Comparison of ENCODE assay signal across 15 cellular contexts in the genomic region with DNA sequence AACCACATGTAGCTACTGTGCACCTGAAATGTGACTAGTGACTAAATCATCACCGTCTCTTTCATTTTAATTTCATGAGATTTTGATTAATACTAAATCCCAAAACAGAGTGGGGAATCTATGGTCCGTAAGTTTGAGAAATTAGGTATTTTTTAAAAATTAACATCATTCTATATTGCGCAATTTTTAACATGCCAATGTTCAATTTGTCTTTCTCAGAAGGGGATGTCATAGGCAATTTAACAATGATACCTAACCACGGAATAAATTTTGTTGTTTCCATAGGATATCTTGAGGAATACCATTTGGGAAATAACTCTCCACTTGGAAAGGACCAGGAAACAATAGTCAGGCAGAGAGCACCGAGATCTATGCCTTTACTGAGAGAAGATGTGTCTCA.
DNase-seq lines count a peak whose midpoint lies in the region; ATAC-seq, FAIRE-seq and TF ChIP-seq lines count a peak whose summit lies in the region.
"Had no signal": no experiment of that assay in that cellular context is flagged by ENCODE, and none has a peak within 500 bp of the region (broad histone marks: within the 10 kb centered on the region; RNA-seq: fewer than 3 reads in every experiment).

No MANE protein-coding gene starts in this region.

- H3K4me1 ChIP-seq in breast epithelium (no peaks in the 10 kb centered on the region), RWPE2 (ENCODE audit: insufficient read depth, poor library complexity, severe bottlenecking) (peaks cover 35% of the 10 kb centered on the region), H1 (replicated peaks in 1 of 4; ENCODE audit: control insufficient read depth in 3 of 4, insufficient read depth in 4 of 4, low read length in 3 of 4) (peaks cover 0 to 3% (median 1%) of the 10 kb centered on the region in 4 experiments; a peak in 2 of 7 replicates), foreskin keratinocyte (peaks cover 19% of the 10 kb centered on the region)
- H3K4me1 ChIP-seq: BLaER1 had no signal

- H3K9ac ChIP-seq in H1 (replicated peaks in 1 of 4; ENCODE audit: extremely low read depth in 1 of 4, low read depth in 3 of 4, low read length in 3 of 4), result no peak overlapping the region
- H3K9ac ChIP-seq: BLaER1 had no signal

- no peak overlapping the region for H2AFZ ChIP-seq in H1 (ENCODE audit: low read length)

- no peak overlapping the region for H3K23ac ChIP-seq in H1 (ENCODE audit: insufficient read length)

- H2BK20ac ChIP-seq in H1 (ENCODE audit: low read length), result no peak overlapping the region

- H2BK12ac ChIP-seq in H1 (ENCODE audit: low read depth, low read length), result no peak overlapping the region

- no peaks in the 10 kb centered on the region for H3K36me3 Mint-ChIP-seq in MCF 10A (ENCODE audit: insufficient read depth, unreplicated experiment)
- H3K36me3 Mint-ChIP-seq: CD14-positive monocyte; CD4-positive, alpha-beta memory T cell had no signal

- CTCF ChIA-PET in MCF 10A (lab: Yijun Ruan, JAX), result interaction anchor here (0.6 to 3.1 kb wide), 4 partner anchors 14 to 258 kb away, joined by 3 to 10 read pairs (median 3); no protein-coding TSS in a partner anchor
- CTCF ChIA-PET in H1 (lab: Charles Lee; ENCODE audit: partially characterized antibody), result interaction anchor here (0.6 kb wide), 1 partner anchor 14 kb away, joined by 5 read pairs; no protein-coding TSS in a partner anchor

- no peak for TF ChIP-seq EP300 in H1 (IDR thresholded peaks at IDR 0.05; ENCODE audit: borderline replicate concordance in 1 of 2, low read depth in 2 of 2, low read length in 2 of 2)

- no peaks in the 10 kb centered on the region for H3K9me3 ChIP-seq in breast epithelium
- H3K9me3 ChIP-seq in RWPE2 (ENCODE audit: severe bottlenecking), result no peaks in the 10 kb centered on the region
- no peaks in the 10 kb centered on the region for H3K9me3 ChIP-seq in H1 (ENCODE audit: insufficient read depth in 2 of 2, low read depth in 1 of 2, low read length in 1 of 2)
- H3K9me3 ChIP-seq: BLaER1 had no signal

- H3K56ac ChIP-seq in H1 (replicated peaks; ENCODE audit: insufficient read length, low read depth, low read length), result no peak overlapping the region

- no peaks in the 10 kb centered on the region for H3K79me2 ChIP-seq in H1 (ENCODE audit: control insufficient read depth in 1 of 2, insufficient read depth in 2 of 2, low read length in 2 of 2)

- TF ChIP-seq CTCF in MCF 10A (IDR thresholded peaks at IDR 0.05; ENCODE audit: unreplicated experiment), result no peak
- no peak for TF ChIP-seq CTCF in breast epithelium (IDR thresholded peaks at IDR 0.05)
- no peak for TF ChIP-seq CTCF in RWPE2 (IDR thresholded peaks at IDR 0.05; ENCODE audit: poor library complexity, severe bottlenecking)
- TF ChIP-seq CTCF in H1 (IDR thresholded peaks at IDR 0.05; ENCODE audit: control extremely low read depth in 1 of 3, insufficient read depth in 1 of 3, low read depth in 1 of 3, low read length in 3 of 3), result no peak
- TF ChIP-seq CTCF in foreskin keratinocyte (conservative IDR thresholded peaks at IDR 0.05), result no peak

- H3K4me2 ChIP-seq in H1 (ENCODE audit: insufficient read depth in 1 of 2, low read depth in 2 of 2, low read length in 2 of 2), result no peak overlapping the region
- H3K4me2 ChIP-seq: BLaER1 had no signal

- ATAC-seq in RWPE2 (ENCODE audit: low read depth) (no peak), foreskin keratinocyte (no peak)

- WGBS in H1 (ENCODE audit: extremely low coverage in 1 of 2, insufficient coverage in 1 of 2, insufficient read length in 1 of 2, insufficient replicate concordance in 2 of 2, low coverage in 1 of 2, low lambda C conversion rate in 2 of 2, missing lambda C conversion rate in 1 of 2), 2 experiments, result 91% methylated on average over 5 of the region's 5 CpGs; no CpG with 5 or more reads in 1 of the 2 experiments

- TF ChIP-seq POLR2A in breast epithelium (IDR thresholded peaks at IDR 0.05), result no peak
- no peak for TF ChIP-seq POLR2A in H1 (IDR thresholded peaks at IDR 0.05; ENCODE audit: control extremely low read depth in 1 of 2, low read depth in 2 of 2, low read length in 2 of 2)

- H3K36me3 ChIP-seq in breast epithelium (no peaks in the 10 kb centered on the region), RWPE2 (ENCODE audit: low read depth) (no peaks in the 10 kb centered on the region), H1 (ENCODE audit: control insufficient read depth in 2 of 4, insufficient read depth in 4 of 4, low read length in 3 of 4) (no peaks in the 10 kb centered on the region)
- H3K36me3 ChIP-seq: BLaER1 had no signal

- H3K4me1 Mint-ChIP-seq in MCF 10A (ENCODE audit: insufficient read depth, unreplicated experiment), result peaks cover 25% of the 10 kb centered on the region
- H3K4me1 Mint-ChIP-seq: CD4-positive, alpha-beta memory T cell had no signal

- H4K91ac ChIP-seq in H1 (replicated peaks; ENCODE audit: insufficient read length, low read length), result no peak overlapping the region

- H3K4me3 ChIP-seq in breast epithelium, result no peak overlapping the region
- no peak overlapping the region for H3K4me3 ChIP-seq in RWPE2 (ENCODE audit: severe bottlenecking)
- H3K4me3 ChIP-seq in H1 (ENCODE audit: extremely low read depth in 1 of 4, insufficient read depth in 2 of 4, low read depth in 3 of 4, low read length in 4 of 4), result no peak overlapping the region
- H3K4me3 ChIP-seq: BLaER1 had no signal

- no peak overlapping the region for H2BK120ac ChIP-seq in H1 (replicated peaks; ENCODE audit: low read depth, low read length)

- H2BK15ac ChIP-seq in H1 (ENCODE audit: low read length), result no peak overlapping the region

- no peak for FAIRE-seq in H1 (lab: Jason Lieb, UNC)

- H3K27ac ChIP-seq in breast epithelium (no peak overlapping the region), RWPE2 (ENCODE audit: poor library complexity, severe bottlenecking) (peak overlapping the region; percentile 93), H1 (ENCODE audit: low read depth, low read length) (no peak overlapping the region), foreskin keratinocyte (no peak overlapping the region)
- H3K27ac ChIP-seq: 22Rv1, BLaER1 had no signal

- H4K8ac ChIP-seq in H1 (ENCODE audit: extremely low read depth, insufficient read depth, low read length), result no peak overlapping the region

- H2BK5ac ChIP-seq in H1 (ENCODE audit: low read depth, low read length), result no peak overlapping the region

- H3K23me2 ChIP-seq in H1 (ENCODE audit: low read depth, low read length), result no peaks in the 10 kb centered on the region

- H3K79me1 ChIP-seq in H1 (ENCODE audit: low read depth, low read length), result no peaks in the 10 kb centered on the region

- no peaks in the 10 kb centered on the region for H3K27me3 Mint-ChIP-seq in MCF 10A (ENCODE audit: insufficient read depth, unreplicated experiment)

- peak overlapping the region; percentile 50 for H3K27ac Mint-ChIP-seq in MCF 10A (ENCODE audit: low read depth, unreplicated experiment)
- H3K27ac Mint-ChIP-seq: CD14-positive monocyte; CD4-positive, alpha-beta memory T cell; H9 had no signal

- POLR2A ChIA-PET in MCF 10A (lab: Yijun Ruan, JAX) (interaction anchor here (1.0 to 5.7 kb wide), 3 partner anchors 9 to 175 kb away, joined by 3 to 37 read pairs (median 6); no protein-coding TSS in a partner anchor), H1 (lab: Charles Lee; ENCODE audit: partially characterized antibody) (no interaction called here)

- H3K4me3 Mint-ChIP-seq in MCF 10A (ENCODE audit: unreplicated experiment), result no peak overlapping the region
- H3K4me3 Mint-ChIP-seq: CD14-positive monocyte; CD4-positive, alpha-beta memory T cell; H9 had no signal

- BruUV-seq in MCF 10A (replicated peaks; lab: Mats Ljungman, UMichigan), result no TSS peak

- no peak overlapping the region for H3K4ac ChIP-seq in H1 (replicated peaks; ENCODE audit: insufficient read length, low read depth, low read length)

- no peak overlapping the region for H4K5ac ChIP-seq in H1 (ENCODE audit: insufficient read length, low read depth, low read length)

- no peaks in the 10 kb centered on the region for H3K9me3 Mint-ChIP-seq in MCF 10A (ENCODE audit: unreplicated experiment)
- H3K9me3 Mint-ChIP-seq: CD14-positive monocyte; CD4-positive, alpha-beta memory T cell; H9 had no signal

- no peaks in the 10 kb centered on the region for H4K20me1 ChIP-seq in H1 (replicated peaks in 1 of 2; ENCODE audit: control insufficient read depth in 1 of 2, insufficient read depth in 2 of 2, low read length in 2 of 2)
- H4K20me1 ChIP-seq: BLaER1 had no signal

- H2AK5ac ChIP-seq in H1 (ENCODE audit: low read depth, low read length), result no peak overlapping the region

- H3K27me3 ChIP-seq in breast epithelium (no peaks in the 10 kb centered on the region), RWPE2 (ENCODE audit: insufficient read depth, poor library complexity, severe bottlenecking) (no peaks in the 10 kb centered on the region), H1 (replicated peaks in 1 of 4; ENCODE audit: control insufficient read depth in 3 of 4, extremely low read depth in 1 of 4, insufficient read depth in 3 of 4, low read length in 3 of 4) (no peaks in the 10 kb centered on the region), foreskin keratinocyte (no peaks in the 10 kb centered on the region)
- H3K27me3 ChIP-seq: BLaER1 had no signal

- no peak overlapping the region for H3K18ac ChIP-seq in H1 (ENCODE audit: extremely low read depth, low read length)

- no peak for TF ChIP-seq RAD21 in H1 (IDR thresholded peaks at IDR 0.05 in 1 of 2, conservative IDR thresholded peaks at IDR 0.05 in 1 of 2; ENCODE audit: low read depth in 2 of 2, low read length in 2 of 2)

- DNase-seq in MCF 10A (ENCODE audit: unreplicated experiment), result no peak
- DNase-seq in breast epithelium (ENCODE audit: low spot score in 2 of 2), result no peak
- no peak for DNase-seq in RWPE2 (ENCODE audit: low spot score)
- DNase-seq in H1 (ENCODE audit: low read depth in 1 of 2, low spot score in 2 of 2), result no peak
- no peak for DNase-seq in activated naive CD4-positive, alpha-beta T cell treated with anti-CD3 and anti-CD28 coated beads, Interleukin-2, amount 50 U/mL, for 16 hours
- DNase-seq in dermis blood vessel endothelial cell, result no peak
- no peak for DNase-seq in foreskin keratinocyte
- DNase-seq: CD4-positive, alpha-beta memory T cell; DMS153; GF-D8; GOT3; H9 had no signal

- no peak overlapping the region for H3K14ac ChIP-seq in H1 (ENCODE audit: insufficient read length)

- intact Hi-C loops in MCF 10A (cut with micrococcal nuclease), result loop anchor here (1.0 to 10.0 kb wide), 4 partner anchors 60 to 367 kb away; no protein-coding TSS in a partner anchor
- intact Hi-C loops in breast epithelium (cut with DNase I; ENCODE audit: low total_unique reads), result no loop called here

TF ChIP-seq in H1, 55 proteins besides CTCF, POLR2A, EP300 and RAD21:
- no peak for TF ChIP-seq ASH2L (IDR thresholded peaks at IDR 0.05; ENCODE audit: low read length)
- no peak for TF ChIP-seq BRCA1 (IDR thresholded peaks at IDR 0.05; ENCODE audit: low read depth, low read length)
- no peak for TF ChIP-seq SIRT6 (IDR thresholded peaks at IDR 0.05; ENCODE audit: low read length)
- TF ChIP-seq CEBPB (IDR thresholded peaks at IDR 0.05; ENCODE audit: low read depth, low read length), result peak; percentile 90
